Comparison of ENCODE assay signal across 1 cellular context in the genomic region with DNA sequence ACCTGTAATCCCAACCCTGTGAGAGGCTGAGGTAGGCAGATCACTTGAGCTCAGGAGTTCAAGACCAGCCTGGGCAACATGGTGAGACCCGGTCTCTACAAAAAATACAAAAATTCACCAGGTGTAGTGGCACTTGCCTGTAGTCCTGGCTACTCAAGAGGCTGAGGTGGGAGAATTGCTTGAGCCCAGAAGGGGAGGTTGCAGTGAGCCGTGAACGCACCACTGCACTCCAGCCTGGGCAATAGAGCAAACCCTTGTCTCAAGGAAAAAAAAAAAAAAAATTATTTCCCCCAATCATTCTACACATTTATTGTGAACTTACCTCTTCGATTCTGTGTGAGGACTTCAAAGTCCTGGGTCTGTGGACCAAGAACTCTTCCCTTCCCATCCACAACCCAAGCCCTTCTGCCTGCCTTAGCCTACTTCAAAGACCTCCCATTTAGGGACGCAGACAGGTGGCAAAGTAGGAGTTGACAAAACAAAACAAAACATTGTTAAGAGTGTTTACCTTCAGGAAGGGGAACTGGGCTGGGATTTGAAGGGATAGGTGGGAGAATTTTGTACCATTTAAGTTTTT.
TF ChIP-seq lines count a peak whose summit lies in the region.

No MANE protein-coding gene starts in this region.

TF ChIP-seq in K562, 482 proteins besides CTCF, POLR2A, EP300 and RAD21 (continued from another document):
- TF ChIP-seq, protein P1, sequence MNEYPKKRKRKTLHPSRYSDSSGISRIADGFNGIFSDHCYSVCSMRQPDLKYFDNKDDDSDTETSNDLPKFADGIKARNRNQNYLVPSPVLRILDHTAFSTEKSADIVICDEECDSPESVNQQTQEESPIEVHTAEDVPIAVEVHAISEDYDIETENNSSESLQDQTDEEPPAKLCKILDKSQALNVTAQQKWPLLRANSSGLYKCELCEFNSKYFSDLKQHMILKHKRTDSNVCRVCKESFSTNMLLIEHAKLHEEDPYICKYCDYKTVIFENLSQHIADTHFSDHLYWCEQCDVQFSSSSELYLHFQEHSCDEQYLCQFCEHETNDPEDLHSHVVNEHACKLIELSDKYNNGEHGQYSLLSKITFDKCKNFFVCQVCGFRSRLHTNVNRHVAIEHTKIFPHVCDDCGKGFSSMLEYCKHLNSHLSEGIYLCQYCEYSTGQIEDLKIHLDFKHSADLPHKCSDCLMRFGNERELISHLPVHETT (CRISPR knock-in tag; conservative IDR thresholded peaks at IDR 0.05 in 1 of 2, IDR thresholded peaks at IDR 0.05 in 1 of 2) = 0 out of 4 replicates have a peak, but pooled peaks of 1 of the 2 experiments have one; percentile 15
- TF ChIP-seq GTF2E2 (tag; IDR thresholded peaks at IDR 0.05) (0 out of 2 replicates have a peak, but pooled peaks have one; percentile 17), MYC (IDR thresholded peaks at IDR 0.05; ENCODE audit: low read depth, low read length) (0 out of 2 replicates have a peak, but pooled peaks have one; percentile 3), MYC (CRISPR knock-in tag; IDR thresholded peaks at IDR 0.05; ENCODE audit: borderline replicate concordance, low read depth) (no peak)
